16 cellular contexts compared by ENCODE assay signal in genomic region chr14:97393244-97393643, GRCh38.
A peak's percentile ranks its signal among the peaks of the same experiment; 100 is the strongest.
DNase-seq lines count a peak whose midpoint lies in the region; TF ChIP-seq lines count a peak whose summit lies in the region.
"Had no signal": no experiment of that assay in that cellular context is flagged by ENCODE, and none has a peak within 500 bp of the region (broad histone marks: within the 10 kb centered on the region; RNA-seq: fewer than 3 reads in every experiment).

No MANE protein-coding gene starts in this region.

- H3K27ac ChIP-seq in endodermal cell (ENCODE audit: low read depth, low read length): no peak overlapping the region
- peak overlapping the region; percentile 91 for H3K27ac ChIP-seq in neural cell (ENCODE audit: low read length)
- H3K27ac ChIP-seq: BLaER1 treated with 17β-estradiol and CSF1 and Interleukin-3, amounts not matched to agents 10 nM and 100 nM had no signal

- H3K9ac ChIP-seq in endodermal cell (ENCODE audit: extremely low read depth, low read length, poor library complexity, severe bottlenecking) (peak overlapping the region; percentile 20), neural cell (ENCODE audit: low read length) (peak overlapping the region; percentile 57)
- H3K9ac ChIP-seq: BLaER1 treated with 17β-estradiol and CSF1 and Interleukin-3, amounts not matched to agents 10 nM and 100 nM had no signal

- H3K9me3 Mint-ChIP-seq in endodermal cell: no peaks in the 10 kb centered on the region
- H3K9me3 Mint-ChIP-seq: CD4-positive, alpha-beta T cell had no signal

- H3K4me3 ChIP-seq in endodermal cell (ENCODE audit: low read length) (no peak overlapping the region), neural cell (ENCODE audit: low read length) (no peak overlapping the region)
- H3K4me3 ChIP-seq: BLaER1 treated with 17β-estradiol and CSF1 and Interleukin-3, amounts not matched to agents 10 nM and 100 nM had no signal

- no peaks in the 10 kb centered on the region for H4K20me1 ChIP-seq in neural cell (ENCODE audit: insufficient read depth)
- H4K20me1 ChIP-seq: BLaER1 treated with 17β-estradiol and CSF1 and Interleukin-3, amounts not matched to agents 10 nM and 100 nM had no signal

- no peaks in the 10 kb centered on the region for H3K36me3 Mint-ChIP-seq in endodermal cell (ENCODE audit: low read depth)
- H3K36me3 Mint-ChIP-seq: IgD-negative memory B cell had no signal

- no peaks in the 10 kb centered on the region for H3K79me2 ChIP-seq in neural cell (replicated peaks; ENCODE audit: insufficient read depth, low read length)

- no peaks in the 10 kb centered on the region for H3K4me1 ChIP-seq in endodermal cell (ENCODE audit: control insufficient read depth, insufficient read depth, low read length)
- H3K4me1 ChIP-seq: BLaER1 treated with 17β-estradiol and CSF1 and Interleukin-3, amounts not matched to agents 10 nM and 100 nM had no signal

- no peaks in the 10 kb centered on the region for H3K27me3 Mint-ChIP-seq in endodermal cell (ENCODE audit: insufficient read depth)
- H3K27me3 Mint-ChIP-seq: CD4-positive, alpha-beta T cell; IgD-negative memory B cell had no signal

- DNase-seq in CD1c-positive myeloid dendritic cell (ENCODE audit: extremely low spot score) (peak; percentile 2), NCI-H1436 (lab: John Stamatoyannopoulos, UW) (peak; percentile 16), endodermal cell (no peak), amygdala (lab: John Stamatoyannopoulos, UW) (no peak), AG08395 (ENCODE audit: low spot score) (no peak), NCI-H69 (lab: John Stamatoyannopoulos, UW) (no peak)
- DNase-seq: 8988T; CD4-positive, alpha-beta T cell; COR-L47; DMS153; DND-41; GDM1; KG1 had no signal

- no peak overlapping the region for H3K27ac Mint-ChIP-seq in endodermal cell
- H3K27ac Mint-ChIP-seq: CD4-positive, alpha-beta T cell; IgD-negative memory B cell had no signal

- no peak overlapping the region for H2AFZ ChIP-seq in neural cell (ENCODE audit: low read depth, low read length)

- no peaks in the 10 kb centered on the region for H3K27me3 ChIP-seq in endodermal cell (ENCODE audit: control insufficient read depth, insufficient read depth, low read length, poor library complexity, severe bottlenecking)
- no peaks in the 10 kb centered on the region for H3K27me3 ChIP-seq in neural cell (ENCODE audit: insufficient read depth, low read depth, low read length)
- H3K27me3 ChIP-seq: BLaER1 treated with 17β-estradiol and CSF1 and Interleukin-3, amounts not matched to agents 10 nM and 100 nM had no signal

- TF ChIP-seq EP300 in neural cell (conservative IDR thresholded peaks at IDR 0.05; ENCODE audit: poor library complexity, severe bottlenecking): peak; percentile 95

- H3K36me3 ChIP-seq in endodermal cell (ENCODE audit: control insufficient read depth, insufficient read depth, low read length) (no peaks in the 10 kb centered on the region), neural cell (ENCODE audit: insufficient read depth, low read length) (no peaks in the 10 kb centered on the region)
- H3K36me3 ChIP-seq: BLaER1 treated with 17β-estradiol and CSF1 and Interleukin-3, amounts not matched to agents 10 nM and 100 nM had no signal

- TF ChIP-seq RAD21 in neural cell (conservative IDR thresholded peaks at IDR 0.05): peak; percentile 36

- no peak overlapping the region for H3K4me2 ChIP-seq in neural cell (ENCODE audit: low read length)
- H3K4me2 ChIP-seq: BLaER1 treated with 17β-estradiol and CSF1 and Interleukin-3, amounts not matched to agents 10 nM and 100 nM had no signal

- WGBS in endodermal cell (ENCODE audit: insufficient coverage in 1 of 2, insufficient read length in 1 of 2), 2 experiments: 84 to 100% methylated on average over 4 to 6 of the region's 6 CpGs

- no peaks in the 10 kb centered on the region for H3K9me2 ChIP-seq in neural cell (ENCODE audit: insufficient read depth, low read length)

- H3K4me3 Mint-ChIP-seq in endodermal cell: no peak overlapping the region
- H3K4me3 Mint-ChIP-seq: CD4-positive, alpha-beta T cell; IgD-negative memory B cell had no signal

- no peaks in the 10 kb centered on the region for H3F3A ChIP-seq in neural cell (ENCODE audit: insufficient read depth, low read length, poor library complexity, severe bottlenecking)

- TF ChIP-seq CTCF in endodermal cell (conservative IDR thresholded peaks at IDR 0.05): no peak
- TF ChIP-seq CTCF in neural cell (IDR thresholded peaks at IDR 0.05; ENCODE audit: poor library complexity, severe bottlenecking): no peak

- H3K4me1 Mint-ChIP-seq in endodermal cell: peaks cover 21% of the 10 kb centered on the region
- H3K4me1 Mint-ChIP-seq: IgD-negative memory B cell had no signal

- no peaks in the 10 kb centered on the region for H3K9me3 ChIP-seq in endodermal cell (ENCODE audit: control insufficient read depth, low read length)
- H3K9me3 ChIP-seq in neural cell (ENCODE audit: low read length): no peaks in the 10 kb centered on the region
- H3K9me3 ChIP-seq: BLaER1 treated with 17β-estradiol and CSF1 and Interleukin-3, amounts not matched to agents 10 nM and 100 nM had no signal

TF ChIP-seq in neural cell, 6 proteins besides CTCF, POLR2A, EP300 and RAD21:
- TF ChIP-seq, protein P1, sequence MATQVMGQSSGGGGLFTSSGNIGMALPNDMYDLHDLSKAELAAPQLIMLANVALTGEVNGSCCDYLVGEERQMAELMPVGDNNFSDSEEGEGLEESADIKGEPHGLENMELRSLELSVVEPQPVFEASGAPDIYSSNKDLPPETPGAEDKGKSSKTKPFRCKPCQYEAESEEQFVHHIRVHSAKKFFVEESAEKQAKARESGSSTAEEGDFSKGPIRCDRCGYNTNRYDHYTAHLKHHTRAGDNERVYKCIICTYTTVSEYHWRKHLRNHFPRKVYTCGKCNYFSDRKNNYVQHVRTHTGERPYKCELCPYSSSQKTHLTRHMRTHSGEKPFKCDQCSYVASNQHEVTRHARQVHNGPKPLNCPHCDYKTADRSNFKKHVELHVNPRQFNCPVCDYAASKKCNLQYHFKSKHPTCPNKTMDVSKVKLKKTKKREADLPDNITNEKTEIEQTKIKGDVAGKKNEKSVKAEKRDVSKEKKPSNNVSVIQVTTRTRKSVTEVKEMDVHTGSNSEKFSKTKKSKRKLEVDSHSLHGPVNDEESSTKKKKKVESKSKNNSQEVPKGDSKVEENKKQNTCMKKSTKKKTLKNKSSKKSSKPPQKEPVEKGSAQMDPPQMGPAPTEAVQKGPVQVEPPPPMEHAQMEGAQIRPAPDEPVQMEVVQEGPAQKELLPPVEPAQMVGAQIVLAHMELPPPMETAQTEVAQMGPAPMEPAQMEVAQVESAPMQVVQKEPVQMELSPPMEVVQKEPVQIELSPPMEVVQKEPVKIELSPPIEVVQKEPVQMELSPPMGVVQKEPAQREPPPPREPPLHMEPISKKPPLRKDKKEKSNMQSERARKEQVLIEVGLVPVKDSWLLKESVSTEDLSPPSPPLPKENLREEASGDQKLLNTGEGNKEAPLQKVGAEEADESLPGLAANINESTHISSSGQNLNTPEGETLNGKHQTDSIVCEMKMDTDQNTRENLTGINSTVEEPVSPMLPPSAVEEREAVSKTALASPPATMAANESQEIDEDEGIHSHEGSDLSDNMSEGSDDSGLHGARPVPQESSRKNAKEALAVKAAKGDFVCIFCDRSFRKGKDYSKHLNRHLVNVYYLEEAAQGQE (IDR thresholded peaks at IDR 0.05; ENCODE audit: borderline replicate concordance): peak; percentile 82
- TF ChIP-seq MXI1 (conservative IDR thresholded peaks at IDR 0.05; ENCODE audit: poor library complexity, severe bottlenecking): peak; percentile 12
- peak; percentile 83 for TF ChIP-seq POLR2AphosphoS5 (IDR thresholded peaks at IDR 0.05)
- no peak for TF ChIP-seq TAF1 (IDR thresholded peaks at IDR 0.05; ENCODE audit: low read depth)
- peak; percentile 24 for TF ChIP-seq SMC3 (conservative IDR thresholded peaks at IDR 0.05; ENCODE audit: poor library complexity)
- TF ChIP-seq EZH2 (IDR thresholded peaks at IDR 0.05; ENCODE audit: borderline replicate concordance, insufficient read depth, low read length, poor library complexity, severe bottlenecking): no peak

Comparison
In these comparisons a context has a peak if more than half of its experiments do, and no peak if none do; other contexts are left out.
1. DNase-seq: peak in CD1c-positive myeloid dendritic cell (single experiment) and NCI-H1436 (single experiment); none in endodermal cell (single experiment), amygdala (0 of 56), AG08395 (single experiment) and NCI-H69 (single experiment).